Comparison of ENCODE assay signal across 12 cellular contexts in genomic region chr20:14860410-14860814, GRCh38.
A peak's percentile ranks its signal among the peaks of the same experiment; 100 is the strongest.
DNase-seq lines count a peak whose midpoint lies in the region; ATAC-seq, FAIRE-seq and TF ChIP-seq lines count a peak whose summit lies in the region.
"Had no signal": no experiment of that assay in that cellular context is flagged by ENCODE, and none has a peak within 500 bp of the region (broad histone marks: within the 10 kb centered on the region; RNA-seq: fewer than 3 reads in every experiment).

No MANE protein-coding gene starts in this region.

- H3K9me3 Mint-ChIP-seq in nephron progenitor cell: no peaks in the 10 kb centered on the region
- H3K9me3 Mint-ChIP-seq: activated B cell treated with CpG ODN at 0.5 μM for 24 hours; activated naive CD8-positive, alpha-beta T cell treated with anti-CD3 and anti-CD28 coated beads for 36 hours had no signal

- H3K27me3 Mint-ChIP-seq in nephron progenitor cell (ENCODE audit: low read depth, poor library complexity): peaks cover 6% of the 10 kb centered on the region
- H3K27me3 Mint-ChIP-seq: activated naive CD8-positive, alpha-beta T cell treated with anti-CD3 and anti-CD28 coated beads for 36 hours had no signal

- ATAC-seq in GM21367 (IDR thresholded peaks at IDR 0.05; ENCODE audit: unreplicated experiment): peak; percentile 48
- no peak for ATAC-seq in HG03095 (IDR thresholded peaks at IDR 0.05; ENCODE audit: unreplicated experiment)
- ATAC-seq in HG03175 (IDR thresholded peaks at IDR 0.05; ENCODE audit: unreplicated experiment): no peak
- ATAC-seq: left colon had no signal

- peak; percentile 99 for DNase-seq in NCI-H146 treated with DMSO at 0.1 percent for 48 hours (lab: John Stamatoyannopoulos, UW; ENCODE audit: unreplicated experiment)
- peak; percentile 34 for DNase-seq in SW480 (ENCODE audit: low spot score)
- DNase-seq in nephron progenitor cell: peak; percentile 33
- DNase-seq in 8988T: no peak
- DNase-seq in HTR-8/SVneo (ENCODE audit: insufficient read length, low spot score): no peak
- DNase-seq: activated B cell treated with CpG ODN at 0.5 μM for 24 hours; activated naive CD8-positive, alpha-beta T cell treated with anti-CD3 and anti-CD28 coated beads for 36 hours; left colon had no signal

- peak overlapping the region; percentile 67 for H3K4me3 Mint-ChIP-seq in nephron progenitor cell
- H3K4me3 Mint-ChIP-seq: activated B cell treated with CpG ODN at 0.5 μM for 24 hours; activated naive CD8-positive, alpha-beta T cell treated with anti-CD3 and anti-CD28 coated beads for 36 hours had no signal

- H3K27ac Mint-ChIP-seq in nephron progenitor cell: peak overlapping the region; percentile 94
- H3K27ac Mint-ChIP-seq: activated B cell treated with CpG ODN at 0.5 μM for 24 hours; activated naive CD8-positive, alpha-beta T cell treated with anti-CD3 and anti-CD28 coated beads for 36 hours had no signal

- FAIRE-seq in HTR-8/SVneo (lab: Jason Lieb, UNC): no peak
- FAIRE-seq: G401.6 had no signal

- H3K36me3 Mint-ChIP-seq in nephron progenitor cell (ENCODE audit: low read depth): no peaks in the 10 kb centered on the region
- H3K36me3 Mint-ChIP-seq: activated naive CD8-positive, alpha-beta T cell treated with anti-CD3 and anti-CD28 coated beads for 36 hours had no signal

- no peak for TF ChIP-seq CTCF in nephron progenitor cell (IDR thresholded peaks at IDR 0.05)

- H3K4me1 Mint-ChIP-seq in nephron progenitor cell: peaks cover 23% of the 10 kb centered on the region
- H3K4me1 Mint-ChIP-seq: activated B cell treated with CpG ODN at 0.5 μM for 24 hours; activated naive CD8-positive, alpha-beta T cell treated with anti-CD3 and anti-CD28 coated beads for 36 hours had no signal

Comparison
In these comparisons a context has a peak if more than half of its experiments do, and no peak if none do; other contexts are left out.
1. DNase-seq: peak in NCI-H146 treated with DMSO at 0.1 percent for 48 hours (single experiment), SW480 (single experiment) and nephron progenitor cell (single experiment); none in 8988T (single experiment) and HTR-8/SVneo (single experiment).